11 cellular contexts compared by ENCODE assay signal in genomic region chr14:61752626-61753025, GRCh38. TPM values are rescaled to one million over a fixed set of nuclear protein-coding genes. Genes with fewer than 3 reads are reported as not detected.
A peak's percentile ranks its signal among the peaks of the same experiment; 100 is the strongest.
DNase-seq lines count a peak whose midpoint lies in the region; ATAC-seq, FAIRE-seq and TF ChIP-seq lines count a peak whose summit lies in the region.
"Had no signal": no experiment of that assay in that cellular context is flagged by ENCODE, and none has a peak within 500 bp of the region (broad histone marks: within the 10 kb centered on the region; RNA-seq: fewer than 3 reads in every experiment).

No MANE protein-coding gene starts in this region.

- peaks cover 47% of the 10 kb centered on the region for H3K36me3 ChIP-seq in ACC112 (ENCODE audit: insufficient read depth, low read length)
- peaks cover 8% of the 10 kb centered on the region; the same call in 1 of the 3 replicates for H3K36me3 ChIP-seq in K562 (ENCODE audit: control insufficient read depth, insufficient read depth, low read length)
- peaks cover 8% of the 10 kb centered on the region for H3K36me3 ChIP-seq in MG63

- no TSS peak for BruUV-seq in K562 (replicated peaks; lab: Mats Ljungman, UMichigan)

- H3K9me1 ChIP-seq in K562 (ENCODE audit: control insufficient read depth, insufficient read depth, low read length): no peaks in the 10 kb centered on the region

- POLR2A ChIA-PET in K562 (lab: Yijun Ruan, JAX): interaction anchor here (0.8 to 3.4 kb wide), 4 partner anchors 9 to 260 kb away, joined by 3 to 23 read pairs (median 5); partner anchors contain the start of gene SNAPC1

- DNase-seq in K562 (ENCODE audit: extremely low read depth in 1 of 4, low spot score in 3 of 4): no peak
- DNase-seq in amygdala (lab: John Stamatoyannopoulos, UW): no peak
- no peak for DNase-seq in SKM-1 (lab: John Stamatoyannopoulos, UW; ENCODE audit: unreplicated experiment)
- no peak for DNase-seq in NCI-H1436 treated with DMSO at 0.1 percent for 48 hours (lab: John Stamatoyannopoulos, UW)
- DNase-seq in MG63: no peak
- DNase-seq: activated CD4-positive, alpha-beta T cell treated with anti-CD3 and anti-CD28 coated beads, Interleukin-2, amount 50 U/mL, for 4 hours; foreskin melanocyte; spleen had no signal

- intact Hi-C loops in K562 (cut with micrococcal nuclease): loop anchor here (1.0 to 5.0 kb wide), 3 partner anchors 55 to 275 kb away; partner anchors contain the start of gene HIF1A

- H3K27me3 ChIP-seq in ACC112 (ENCODE audit: insufficient read depth, low read length) (no peaks in the 10 kb centered on the region), K562 (ENCODE audit: control insufficient read depth in 2 of 2, insufficient read depth in 2 of 2, low read length in 2 of 2) (no peaks in the 10 kb centered on the region), MG63 (no peaks in the 10 kb centered on the region)
- H3K27me3 ChIP-seq: spleen had no signal

- TF ChIP-seq POLR2A in K562 (conservative IDR thresholded peaks at IDR 0.05): no peak

- peaks cover 30% of the 10 kb centered on the region for H3K79me2 ChIP-seq in ACC112 (ENCODE audit: control insufficient read depth, insufficient read depth, low read length, unreplicated experiment)
- H3K79me2 ChIP-seq in K562 (ENCODE audit: control insufficient read depth, insufficient read depth, low read length): peaks cover 33% of the 10 kb centered on the region

- WGBS in K562 (ENCODE audit: insufficient coverage, low coverage, missing lambda C conversion rate): 29% methylated on average over 4 of the region's 4 CpGs

- no peak for TF ChIP-seq CTCF in K562 (IDR thresholded peaks at IDR 0.05 in 2 of 3, conservative IDR thresholded peaks at IDR 0.05 in 1 of 3; ENCODE audit: insufficient read depth in 2 of 3, low read depth in 1 of 3, low read length in 3 of 3)

- H2AFZ ChIP-seq in ACC112 (ENCODE audit: low read length, unreplicated experiment) (no peak overlapping the region), K562 (ENCODE audit: low read depth, low read length) (no peak overlapping the region)

- peak; percentile 33 for ATAC-seq in GM19463 (IDR thresholded peaks at IDR 0.05; ENCODE audit: unreplicated experiment)
- ATAC-seq in HG03457 (IDR thresholded peaks at IDR 0.05; ENCODE audit: unreplicated experiment): peak; percentile 30
- no peak for ATAC-seq in K562

- H3K4me1 ChIP-seq in ACC112 (ENCODE audit: control insufficient read depth, insufficient read depth, low read length, unreplicated experiment) (peaks cover 49% of the 10 kb centered on the region), K562 (replicated peaks in 1 of 2; ENCODE audit: control insufficient read depth in 2 of 2, insufficient read depth in 2 of 2, low read length in 2 of 2) (peaks cover 5 to 13% of the 10 kb centered on the region in 2 experiments; a peak in 3 of 5 replicates)

- no peak overlapping the region; a peak in 1 of 4 replicates for H3K9ac ChIP-seq in K562 (ENCODE audit: insufficient read depth in 1 of 2, low read depth in 2 of 2, low read length in 2 of 2)

- no peaks in the 10 kb centered on the region for H4K20me1 ChIP-seq in K562 (replicated peaks; ENCODE audit: control insufficient read depth, insufficient read depth, low read length)

- in situ Hi-C loops in K562 (cut with MboI): no loop called here

- peak overlapping the region; percentile 67; the same call in 1 of the 2 replicates for H3K4me2 ChIP-seq in K562 (ENCODE audit: insufficient read depth, low read length)

- no peak for TF ChIP-seq EP300 in K562 (IDR thresholded peaks at IDR 0.05; ENCODE audit: low read length)

- H3K9me3 ChIP-seq in K562 (replicated peaks; ENCODE audit: control insufficient read depth, insufficient read depth, low read depth, low read length) (no peaks in the 10 kb centered on the region), MG63 (no peaks in the 10 kb centered on the region)
- H3K9me3 ChIP-seq: spleen had no signal

- CTCF ChIA-PET in K562 (lab: Yijun Ruan, JAX; ENCODE audit: low intra/inter-chr PET ratio): no interaction called here

- FAIRE-seq in K562 (lab: Jason Lieb, UNC): no peak

- peak overlapping the region; percentile 82 for H3K27ac ChIP-seq in ACC112 (ENCODE audit: low read depth, low read length)
- H3K27ac ChIP-seq in K562 (ENCODE audit: extremely low read depth, low read depth, low read length): no peak overlapping the region

- no peak overlapping the region; the same call in 1 of the 2 replicates for H3K4me3 ChIP-seq in ACC112 (ENCODE audit: low read depth, low read length)
- H3K4me3 ChIP-seq in K562: no peak overlapping the region
- no peak overlapping the region for H3K4me3 ChIP-seq in MG63
- H3K4me3 ChIP-seq: spleen had no signal

- TF ChIP-seq RAD21 in K562 (CRISPR knock-in tag; conservative IDR thresholded peaks at IDR 0.05 in 1 of 2, IDR thresholded peaks at IDR 0.05 in 1 of 2): no peak

TF ChIP-seq in K562, 482 proteins besides CTCF, POLR2A, EP300 and RAD21:
- TF ChIP-seq MED1 (CRISPR knock-in tag; IDR thresholded peaks at IDR 0.05; ENCODE audit: borderline replicate concordance): no peak
- TF ChIP-seq NEUROD1 (IDR thresholded peaks at IDR 0.05; ENCODE audit: borderline replicate concordance, low read depth, low read length, partially characterized antibody): no peak
- peak; percentile 79; the same call in 1 of the 2 replicates for TF ChIP-seq SPI1 (IDR thresholded peaks at IDR 0.05; ENCODE audit: borderline replicate concordance, low read depth, low read length)
- peak; percentile 14; the same call in 1 of the 2 replicates for TF ChIP-seq JUND (IDR thresholded peaks at IDR 0.05; ENCODE audit: borderline replicate concordance, low read depth, low read length)
- peak; percentile 9; the same call in 1 of the 3 replicates for TF ChIP-seq JUND (tag; IDR thresholded peaks at IDR 0.05; ENCODE audit: borderline replicate concordance, low read depth, low read length)

RNA-seq across cellular contexts. Expression of gene SNAPC1, which starts 9.6 kb away (rescaled TPM):
- total RNA-seq in K562 (2011; cell fraction: chromatin; rRNA removed; ENCODE audit: low replicate concordance): 2.5 and 9.6 TPM in 2 replicates
- 2.7 and 2.8 TPM in 2 replicates for total RNA-seq in K562 (2011; cell fraction: nucleolus; rRNA removed)
- total RNA-seq in K562 (2011; cell fraction: nucleoplasm; rRNA removed): 4.0 and 7.2 TPM in 2 replicates
- 4.4 and 5.2 TPM in 2 replicates for total RNA-seq in K562 (2014; rRNA removed)
- 9.0 and 9.9 TPM in 2 replicates for total RNA-seq in K562 (2014; rRNA removed; fragmentation: Illumina TruSeq; extraction: Trizol)
- total RNA-seq in K562 (2015; rRNA removed; fragmentation: Illumina TruSeq; extraction: Trizol): 7.7 and 8.9 TPM in 2 replicates
- 3.7 and 4.5 TPM in 2 replicates for total RNA-seq in K562 (2021)
- 7.0 and 8.6 TPM in 2 replicates for polyA plus RNA-seq in K562 (2011; rRNA removed)
- polyA plus RNA-seq in K562 (2011; cell fraction: cytosol; rRNA removed): 1.7 and 5.3 TPM in 2 replicates
- 1.7 and 2.2 TPM in 2 replicates for polyA plus RNA-seq in K562 (2011; cell fraction: nucleus; rRNA removed)
- polyA plus RNA-seq in K562 (2012): 4.3 and 5.1 TPM in 2 replicates
- polyA plus RNA-seq in K562 (2014; fragmentation: Illumina TruSeq; extraction: Trizol): 7.7 and 7.9 TPM in 2 replicates
- 1 to 10 TPM; 5.2 to 8.1 TPM for polyA plus RNA-seq in K562 (2014; fragmentation: Nextera tagmentation; extraction: Ambion mirVana)
- 7.5 and 7.7 TPM in 2 replicates for polyA plus RNA-seq in K562 (2014; rRNA removed)
- polyA minus RNA-seq in K562 (2011; rRNA and poly(A)+ RNA removed): 5.1 and 6.3 TPM in 2 replicates
- 2.8 and 4.1 TPM in 2 replicates for polyA minus RNA-seq in K562 (2011; cell fraction: cytosol; rRNA and poly(A)+ RNA removed)
- polyA minus RNA-seq in K562 (2011; cell fraction: nucleus; rRNA and poly(A)+ RNA removed): 2.4 and 4.8 TPM in 2 replicates
- 10.8 and 11.0 TPM in 2 replicates for total RNA-seq in MG63 (2014; rRNA removed; shearing (Covaris generic); ENCODE audit: low replicate concordance)

RNA-seq across cellular contexts. Expression of gene HIF1A, which starts 57.3 kb away (rescaled TPM):
- total RNA-seq in K562 (2011; cell fraction: chromatin; rRNA removed; ENCODE audit: low replicate concordance): 27.0 and 107 TPM in 2 replicates
- 13.0 and 20.8 TPM in 2 replicates for total RNA-seq in K562 (2011; cell fraction: nucleolus; rRNA removed)
- 34.8 and 40.5 TPM in 2 replicates for total RNA-seq in K562 (2011; cell fraction: nucleoplasm; rRNA removed)
- 19.7 and 24.2 TPM in 2 replicates for total RNA-seq in K562 (2014; rRNA removed)
- 29.3 and 32.3 TPM in 2 replicates for total RNA-seq in K562 (2014; rRNA removed; fragmentation: Illumina TruSeq; extraction: Trizol)
- 31.9 and 33.0 TPM in 2 replicates for total RNA-seq in K562 (2015; rRNA removed; fragmentation: Illumina TruSeq; extraction: Trizol)
- 29.4 and 32.7 TPM in 2 replicates for total RNA-seq in K562 (2021)
- 18.3 and 20.2 TPM in 2 replicates for polyA plus RNA-seq in K562 (2011; rRNA removed)
- 6.5 and 7.0 TPM in 2 replicates for polyA plus RNA-seq in K562 (2011; cell fraction: cytosol; rRNA removed)
- polyA plus RNA-seq in K562 (2011; cell fraction: nucleus; rRNA removed): 13.5 and 14.8 TPM in 2 replicates
- polyA plus RNA-seq in K562 (2012): 13.5 and 15.5 TPM in 2 replicates
- polyA plus RNA-seq in K562 (2014; fragmentation: Illumina TruSeq; extraction: Trizol): 32.7 and 35.3 TPM in 2 replicates
- polyA plus RNA-seq in K562 (2014; fragmentation: Nextera tagmentation; extraction: Ambion mirVana): 1 to 10 TPM; 5.9 to 7.5 TPM
- polyA plus RNA-seq in K562 (2014; rRNA removed): 18.5 and 21.1 TPM in 2 replicates
- polyA minus RNA-seq in K562 (2011; rRNA and poly(A)+ RNA removed): 53.8 and 55.7 TPM in 2 replicates
- 15.6 and 19.3 TPM in 2 replicates for polyA minus RNA-seq in K562 (2011; cell fraction: cytosol; rRNA and poly(A)+ RNA removed)
- polyA minus RNA-seq in K562 (2011; cell fraction: nucleus; rRNA and poly(A)+ RNA removed): 19.5 and 22.0 TPM in 2 replicates
- total RNA-seq in MG63 (2014; rRNA removed; shearing (Covaris generic); ENCODE audit: low replicate concordance): 58.5 and 77.4 TPM in 2 replicates

RNA-seq across cellular contexts. Expression of gene SYT16, which starts 59.9 kb away (rescaled TPM):
- not detected in 2 replicates for total RNA-seq in K562 (2011; cell fraction: chromatin; rRNA removed; ENCODE audit: low replicate concordance)
- total RNA-seq in K562 (2011; cell fraction: nucleolus; rRNA removed): not detected in 2 replicates
- total RNA-seq in K562 (2011; cell fraction: nucleoplasm; rRNA removed): not detected in 2 replicates
- total RNA-seq in K562 (2014; rRNA removed) (not detected in 2 replicates), K562 (2014; rRNA removed; fragmentation: Illumina TruSeq; extraction: Trizol) (not detected in 2 replicates), K562 (2015; rRNA removed; fragmentation: Illumina TruSeq; extraction: Trizol) (not detected in 2 replicates), K562 (2021) (under 0.01 TPM in 1 of 2 replicates, not detected in the other)
- polyA plus RNA-seq in K562 (2011; rRNA removed) (not detected in 2 replicates), K562 (2014; fragmentation: Illumina TruSeq; extraction: Trizol) (not detected in 2 replicates), K562 (2014; fragmentation: Nextera tagmentation; extraction: Ambion mirVana) (not detected), K562 (2014; rRNA removed) (not detected in 2 replicates)
- polyA plus RNA-seq in K562 (2011; cell fraction: cytosol; rRNA removed): not detected in 2 replicates
- polyA plus RNA-seq in K562 (2011; cell fraction: nucleus; rRNA removed): not detected in 2 replicates
- not detected in 2 replicates for polyA plus RNA-seq in K562 (2012)
- polyA minus RNA-seq in K562 (2011; rRNA and poly(A)+ RNA removed): not detected in 2 replicates
- not detected in 2 replicates for polyA minus RNA-seq in K562 (2011; cell fraction: cytosol; rRNA and poly(A)+ RNA removed)
- not detected in 2 replicates for polyA minus RNA-seq in K562 (2011; cell fraction: nucleus; rRNA and poly(A)+ RNA removed)
- total RNA-seq in MG63 (2014; rRNA removed; shearing (Covaris generic); ENCODE audit: low replicate concordance): under 0.01 TPM in 1 of 2 replicates, not detected in the other
